8 cellular contexts compared by ENCODE assay signal in genomic region chr10:35127289-35127891, GRCh38. TPM values are rescaled to one million over a fixed set of nuclear protein-coding genes. Genes with fewer than 3 reads are reported as not detected.
A peak's percentile ranks its signal among the peaks of the same experiment; 100 is the strongest.
DNase-seq lines count a peak whose midpoint lies in the region; ATAC-seq and TF ChIP-seq lines count a peak whose summit lies in the region.

No MANE protein-coding gene starts in this region.

- H3K36me3 Mint-ChIP-seq in activated naive CD4-positive, alpha-beta T cell treated with anti-CD3 and anti-CD28 coated beads, Interleukin-2, amount 50 U/mL, for 24 hours: peaks cover 5% of the 10 kb centered on the region

- no peaks in the 10 kb centered on the region for H3K27me3 Mint-ChIP-seq in activated naive CD4-positive, alpha-beta T cell treated with anti-CD3 and anti-CD28 coated beads, Interleukin-2, amount 50 U/mL, for 24 hours

- peak overlapping the region; percentile 95 for H3K4me3 Mint-ChIP-seq in activated naive CD4-positive, alpha-beta T cell treated with anti-CD3 and anti-CD28 coated beads, Interleukin-2, amount 50 U/mL, for 24 hours

- ATAC-seq in HG02885 (IDR thresholded peaks at IDR 0.05; ENCODE audit: poor library complexity, unreplicated experiment): peak; percentile 20
- ATAC-seq in HG03565 (IDR thresholded peaks at IDR 0.05; ENCODE audit: unreplicated experiment): no peak

- H3K4me1 ChIP-seq in SJCRH30: peaks cover 12% of the 10 kb centered on the region; the same call in 1 of the 2 replicates
- H3K4me1 ChIP-seq in ovary (ENCODE audit: insufficient read depth): peaks cover 5% of the 10 kb centered on the region
- peaks cover 0 to 49% (median 8%) of the 10 kb centered on the region in 4 donors for H3K4me1 ChIP-seq in tibial artery

- H3K27me3 ChIP-seq in SJCRH30: no peaks in the 10 kb centered on the region
- H3K27me3 ChIP-seq in ovary: no peaks in the 10 kb centered on the region
- H3K27me3 ChIP-seq in tibial artery: no peaks in the 10 kb centered on the region

- peak overlapping the region; percentile 81 for H3K4me3 ChIP-seq in SJCRH30
- peak overlapping the region; percentile 57 for H3K4me3 ChIP-seq in ovary
- peak overlapping the region; percentile 68 to 89 for H3K4me3 ChIP-seq in tibial artery

- H3K36me3 ChIP-seq in SJCRH30 (no peaks in the 10 kb centered on the region), ovary (no peaks in the 10 kb centered on the region), tibial artery (no peaks in the 10 kb centered on the region)

- TF ChIP-seq POLR2A in ovary (IDR thresholded peaks at IDR 0.05): no peak

- TF ChIP-seq EP300 in ovary (IDR thresholded peaks at IDR 0.05): no peak

- WGBS in ovary, 3 donors: 0 to 2% (median 0%) methylated on average over 30 to 56 of the region's 56 CpGs

- H3K9me3 ChIP-seq in SJCRH30 (replicated peaks) (no peaks in the 10 kb centered on the region), ovary (no peaks in the 10 kb centered on the region), tibial artery (no peaks in the 10 kb centered on the region)

- peak; percentile 60 for DNase-seq in Daoy (ENCODE audit: low read depth)
- DNase-seq in SJCRH30: peak; percentile 58 to 65
- DNase-seq in glomerular visceral epithelial cell (ENCODE audit: extremely low spot score): peak; percentile 57
- peak; percentile 69 to 81 (median 77) for DNase-seq in ovary
- DNase-seq in tibial artery: peak; percentile 68 to 83

- TF ChIP-seq CTCF in ovary (IDR thresholded peaks at IDR 0.05): no peak
- TF ChIP-seq CTCF in tibial artery (IDR thresholded peaks at IDR 0.05): no peak

- peak overlapping the region; percentile 85 for H3K27ac ChIP-seq in SJCRH30
- peak overlapping the region; percentile 99 for H3K27ac ChIP-seq in ovary
- H3K27ac ChIP-seq in tibial artery: peak overlapping the region; percentile 96 to 100

- intact Hi-C loops in ovary (cut with DNase I) (loop anchor here in 1 of 4 donors (5.0 to 10.0 kb wide), 2 partner anchors 70 to 507 kb away; no protein-coding TSS in a partner anchor), tibial artery (cut with DNase I; ENCODE audit: low total_unique reads) (loop anchor here (5.0 to 10.0 kb wide), 4 partner anchors 70 to 697 kb away; partner anchors contain the start of genes CCNY and FZD8)

- H3K4me1 Mint-ChIP-seq in activated naive CD4-positive, alpha-beta T cell treated with anti-CD3 and anti-CD28 coated beads, Interleukin-2, amount 50 U/mL, for 24 hours: peaks cover 53% of the 10 kb centered on the region

- peak overlapping the region; percentile 98 for H3K27ac Mint-ChIP-seq in activated naive CD4-positive, alpha-beta T cell treated with anti-CD3 and anti-CD28 coated beads, Interleukin-2, amount 50 U/mL, for 24 hours

- no peaks in the 10 kb centered on the region for H3K9me3 Mint-ChIP-seq in activated naive CD4-positive, alpha-beta T cell treated with anti-CD3 and anti-CD28 coated beads, Interleukin-2, amount 50 U/mL, for 24 hours

RNA-seq across cellular contexts. Expression of gene CREM, which starts 0.7 kb away (rescaled TPM):
- total RNA-seq in Daoy (2014; rRNA removed; shearing (Covaris generic)): 29.4 and 30.2 TPM in 2 replicates
- total RNA-seq in SJCRH30 (2014; rRNA removed; shearing (Covaris generic)): 28.6 and 30.4 TPM in 2 replicates
- total RNA-seq in ovary: 10 to 100 TPM; 24.4 to 87.2 (median 66.3) TPM
- 10 to 100 TPM; 31.3 to 40.9 TPM for polyA plus RNA-seq in ovary

RNA-seq across cellular contexts. Expression of gene CUL2, which starts 37.2 kb away (rescaled TPM):
- total RNA-seq in Daoy (2014; rRNA removed; shearing (Covaris generic)): 20.6 and 21.7 TPM in 2 replicates
- total RNA-seq in SJCRH30 (2014; rRNA removed; shearing (Covaris generic)): 46.7 and 51.4 TPM in 2 replicates
- total RNA-seq in ovary: 10 to 100 TPM; 10.5 to 33.0 (median 23.6) TPM
- polyA plus RNA-seq in ovary: 10 to 100 TPM; 11.2 to 25.5 TPM
